Comparison of ENCODE assay signal across 24 cellular contexts in the genomic region with DNA sequence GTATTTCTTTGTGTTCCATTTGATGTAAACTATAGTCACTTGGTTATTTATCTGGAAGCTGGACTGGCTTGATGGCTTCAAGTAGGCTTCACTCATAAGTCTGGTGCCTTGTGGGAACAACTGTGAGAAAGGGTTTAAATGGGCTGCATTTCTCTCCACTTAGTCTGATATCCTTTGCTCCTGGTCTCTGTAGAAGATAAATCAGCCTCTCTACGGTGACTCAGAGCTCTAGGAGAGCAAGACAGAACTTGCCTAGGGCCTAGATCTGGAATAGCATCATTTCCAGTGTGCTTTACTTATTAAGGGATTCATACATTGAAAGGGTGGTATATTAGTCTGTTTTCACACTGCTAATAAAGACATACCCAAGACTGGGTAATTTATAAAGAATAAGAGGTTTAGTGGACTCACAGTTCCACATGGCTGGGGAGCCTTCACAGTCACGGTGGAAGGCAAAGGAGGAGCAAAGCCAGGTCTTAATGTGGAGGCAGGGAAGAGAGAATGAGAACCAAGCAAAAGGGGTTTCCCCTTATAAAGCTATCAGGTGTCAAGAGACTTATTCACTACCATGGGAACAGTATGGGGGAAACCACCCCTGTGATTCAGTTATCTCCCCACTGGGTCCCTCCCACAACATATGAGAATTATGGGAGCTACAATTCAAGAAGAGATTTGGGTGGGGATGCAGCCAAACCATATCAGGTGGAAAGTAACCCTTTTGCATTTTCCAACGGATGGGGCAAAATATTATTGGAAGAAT.
DNase-seq lines count a peak whose midpoint lies in the region; ATAC-seq and TF ChIP-seq lines count a peak whose summit lies in the region.
"Had no signal": no experiment of that assay in that cellular context is flagged by ENCODE, and none has a peak within 500 bp of the region (broad histone marks: within the 10 kb centered on the region; RNA-seq: fewer than 3 reads in every experiment).

No MANE protein-coding gene starts in this region.

- H3K4me1 Mint-ChIP-seq in activated CD4-positive, alpha-beta memory T cell treated with anti-CD3 and anti-CD28 coated beads, Interleukin-2, amount 10 ng/mL, durations not matched to agents 7 days and 5 days: no peaks in the 10 kb centered on the region
- no peaks in the 10 kb centered on the region for H3K4me1 Mint-ChIP-seq in stimulated activated memory B cell treated with anti-CD40 and anti-IgM and Interleukin-4, amounts not matched to agents 10 μg/mL and 1 μg/mL and 100 μg/mL, for 72 hours

- no peaks in the 10 kb centered on the region for H3K27me3 Mint-ChIP-seq in activated CD4-positive, alpha-beta memory T cell treated with anti-CD3 and anti-CD28 coated beads, Interleukin-2, amount 10 ng/mL, durations not matched to agents 7 days and 5 days
- no peaks in the 10 kb centered on the region for H3K27me3 Mint-ChIP-seq in stimulated activated memory B cell treated with anti-CD40 and anti-IgM and Interleukin-4, amounts not matched to agents 10 μg/mL and 1 μg/mL and 100 μg/mL, for 72 hours
- H3K27me3 Mint-ChIP-seq: activated T-cell treated with anti-CD3 and anti-CD28 coated beads, Interleukin-2, amount 50 U/mL, for 24 hours; natural killer cell treated with Interleukin-12 subunit alpha and Interleukin-12 subunit beta and Interleukin-15 and Interleukin-18, amount 100 ng/mL, for 72 hours had no signal

- H3K27ac Mint-ChIP-seq in activated CD4-positive, alpha-beta memory T cell treated with anti-CD3 and anti-CD28 coated beads, Interleukin-2, amount 10 ng/mL, durations not matched to agents 7 days and 5 days: no peak overlapping the region
- H3K27ac Mint-ChIP-seq in stimulated activated memory B cell treated with anti-CD40 and anti-IgM and Interleukin-4, amounts not matched to agents 10 μg/mL and 1 μg/mL and 100 μg/mL, for 72 hours: no peak overlapping the region
- H3K27ac Mint-ChIP-seq: activated CD8-positive, alpha-beta T cell treated with anti-CD3 and anti-CD28 coated beads, Interleukin-2, amount 10 ng/mL, durations not matched to agents 7 days and 5 days; activated T-cell treated with anti-CD3 and anti-CD28 coated beads, Interleukin-2, amount 50 U/mL, for 24 hours; natural killer cell treated with Interleukin-12 subunit alpha and Interleukin-12 subunit beta and Interleukin-15 and Interleukin-18, amount 100 ng/mL, for 72 hours had no signal

- H3K27ac ChIP-seq in PC-3 (ENCODE audit: low read length) (no peak overlapping the region), psoas muscle (no peak overlapping the region)
- H3K27ac ChIP-seq: KMS-11, thyroid gland had no signal

- H3K27me3 ChIP-seq in PC-3 (ENCODE audit: low read length) (no peaks in the 10 kb centered on the region), psoas muscle (ENCODE audit: insufficient read depth in 3 of 3, low read length in 2 of 3) (no peaks in the 10 kb centered on the region)
- H3K27me3 ChIP-seq: thyroid gland had no signal

- H3K9me3 Mint-ChIP-seq in activated CD4-positive, alpha-beta memory T cell treated with anti-CD3 and anti-CD28 coated beads, Interleukin-2, amount 10 ng/mL, durations not matched to agents 7 days and 5 days: peaks cover 3% of the 10 kb centered on the region
- H3K9me3 Mint-ChIP-seq in stimulated activated memory B cell treated with anti-CD40 and anti-IgM and Interleukin-4, amounts not matched to agents 10 μg/mL and 1 μg/mL and 100 μg/mL, for 72 hours: no peaks in the 10 kb centered on the region

- ATAC-seq in PC-3: no peak
- ATAC-seq in stimulated activated memory B cell treated with anti-CD40 and anti-IgM and Interleukin-4, amounts not matched to agents 10 μg/mL and 1 μg/mL and 100 μg/mL, for 72 hours: no peak
- no peak for ATAC-seq in psoas muscle
- ATAC-seq: activated CD8-positive, alpha-beta T cell treated with anti-CD3 and anti-CD28 coated beads, Interleukin-2, amount 10 ng/mL, durations not matched to agents 7 days and 5 days; left cardiac atrium; natural killer cell treated with Interleukin-12 subunit alpha and Interleukin-12 subunit beta and Interleukin-15 and Interleukin-18, amount 100 ng/mL, for 72 hours had no signal

- peak; percentile 4 for DNase-seq in GM03348 (ENCODE audit: low spot score)
- peak; percentile 3 for DNase-seq in PC-3
- peak; percentile 1 for DNase-seq in choroid plexus epithelial cell (ENCODE audit: low read depth)
- peak; percentile 20 for DNase-seq in kidney tubule cell (ENCODE audit: low spot score)
- no peak for DNase-seq in activated CD4-positive, alpha-beta memory T cell treated with anti-CD3 and anti-CD28 coated beads, Interleukin-2, amount 10 ng/mL, durations not matched to agents 7 days and 5 days
- DNase-seq in inferior parietal cortex (ENCODE audit: extremely low spot score): no peak
- DNase-seq in psoas muscle: no peak
- DNase-seq: activated CD8-positive, alpha-beta T cell treated with anti-CD3 and anti-CD28 coated beads, Interleukin-2, amount 10 ng/mL, durations not matched to agents 7 days and 5 days; activated naive CD4-positive, alpha-beta T cell treated with anti-CD3 and anti-CD28 coated beads, Interleukin-2, amount 50 U/mL, for 16 hours; activated T-cell treated with anti-CD3 and anti-CD28 coated beads, Interleukin-2, amount 50 U/mL, for 24 hours; foreskin fibroblast; GOT3; left cardiac atrium; midbrain; NCI-H1092; NCI-H526; RPMI8226; stimulated activated CD4-positive, alpha-beta T cell treated with anti-CD3 and anti-CD28 coated beads, Interleukin-2, amount 100 ng/mL, for 24 hours; stimulated activated naive CD4-positive, alpha-beta T cell; T1000; thyroid gland had no signal

- no peaks in the 10 kb centered on the region for H3K9me3 ChIP-seq in PC-3 (ENCODE audit: low read length)
- H3K9me3 ChIP-seq in psoas muscle: no peaks in the 10 kb centered on the region
- H3K9me3 ChIP-seq: thyroid gland had no signal

- H3F3A ChIP-seq in PC-3 (ENCODE audit: low read length, unreplicated experiment): no peaks in the 10 kb centered on the region

- H3K4me3 Mint-ChIP-seq in activated CD4-positive, alpha-beta memory T cell treated with anti-CD3 and anti-CD28 coated beads, Interleukin-2, amount 10 ng/mL, durations not matched to agents 7 days and 5 days: no peak overlapping the region
- H3K4me3 Mint-ChIP-seq in stimulated activated memory B cell treated with anti-CD40 and anti-IgM and Interleukin-4, amounts not matched to agents 10 μg/mL and 1 μg/mL and 100 μg/mL, for 72 hours: no peak overlapping the region
- H3K4me3 Mint-ChIP-seq: activated CD8-positive, alpha-beta T cell treated with anti-CD3 and anti-CD28 coated beads, Interleukin-2, amount 10 ng/mL, durations not matched to agents 7 days and 5 days; activated T-cell treated with anti-CD3 and anti-CD28 coated beads, Interleukin-2, amount 50 U/mL, for 24 hours; natural killer cell treated with Interleukin-12 subunit alpha and Interleukin-12 subunit beta and Interleukin-15 and Interleukin-18, amount 100 ng/mL, for 72 hours had no signal

- intact Hi-C loops in PC-3 (cut with micrococcal nuclease) (no loop called here), psoas muscle (cut with DNase I) (no loop called here)

- no peak overlapping the region for H2AFZ ChIP-seq in PC-3 (ENCODE audit: low read length)

- no TSS peak for BruUV-seq in PC-3 (replicated peaks; lab: Mats Ljungman, UMichigan)

- H3K36me3 ChIP-seq in PC-3 (ENCODE audit: low read depth, low read length): no peaks in the 10 kb centered on the region
- no peaks in the 10 kb centered on the region for H3K36me3 ChIP-seq in psoas muscle (ENCODE audit: insufficient read depth in 1 of 2, low read depth in 1 of 2)
- H3K36me3 ChIP-seq: thyroid gland had no signal

- H3K4me2 ChIP-seq in PC-3 (ENCODE audit: low read length): no peak overlapping the region
- H3K4me2 ChIP-seq: KMS-11 had no signal

- no peaks in the 10 kb centered on the region for H3K4me1 ChIP-seq in PC-3 (ENCODE audit: insufficient read depth, low read length)
- no peaks in the 10 kb centered on the region for H3K4me1 ChIP-seq in psoas muscle
- H3K4me1 ChIP-seq: thyroid gland had no signal

- WGBS in psoas muscle, 3 donors: 39 to 59% (median 57%) methylated on average over 3 of the region's 3 CpGs

- POLR2A ChIA-PET in PC-3 (lab: Charles Lee; ENCODE audit: unreplicated experiment): no interaction called here
- POLR2A ChIA-PET in activated CD4-positive, alpha-beta memory T cell treated with anti-CD3 and anti-CD28 coated beads, Interleukin-2, amount 10 ng/mL, durations not matched to agents 7 days and 5 days (lab: Charles Lee): no interaction called here

- no peaks in the 10 kb centered on the region for H3K36me3 Mint-ChIP-seq in activated CD4-positive, alpha-beta memory T cell treated with anti-CD3 and anti-CD28 coated beads, Interleukin-2, amount 10 ng/mL, durations not matched to agents 7 days and 5 days (ENCODE audit: low read depth)
- no peaks in the 10 kb centered on the region for H3K36me3 Mint-ChIP-seq in stimulated activated memory B cell treated with anti-CD40 and anti-IgM and Interleukin-4, amounts not matched to agents 10 μg/mL and 1 μg/mL and 100 μg/mL, for 72 hours
- H3K36me3 Mint-ChIP-seq: natural killer cell treated with Interleukin-12 subunit alpha and Interleukin-12 subunit beta and Interleukin-15 and Interleukin-18, amount 100 ng/mL, for 72 hours had no signal

- H3K9ac ChIP-seq in PC-3 (ENCODE audit: low read length): no peak overlapping the region
- H3K9ac ChIP-seq: KMS-11 had no signal

- H3K9me2 ChIP-seq in PC-3 (replicated peaks; ENCODE audit: low read length): no peaks in the 10 kb centered on the region

- no peaks in the 10 kb centered on the region for H4K20me1 ChIP-seq in PC-3 (ENCODE audit: low read length)

- H3K4me3 ChIP-seq in PC-3 (ENCODE audit: low read length) (no peak overlapping the region), choroid plexus epithelial cell (ENCODE audit: low read depth, low read length) (no peak overlapping the region), psoas muscle (no peak overlapping the region)
- H3K4me3 ChIP-seq: thyroid gland had no signal

- CTCF ChIA-PET in PC-3 (lab: Charles Lee): no interaction called here
- CTCF ChIA-PET in activated CD4-positive, alpha-beta memory T cell treated with anti-CD3 and anti-CD28 coated beads, Interleukin-2, amount 10 ng/mL, durations not matched to agents 7 days and 5 days (lab: Charles Lee): no interaction called here

- TF ChIP-seq CTCF in PC-3 (conservative IDR thresholded peaks at IDR 0.05; ENCODE audit: low read depth, low read length) (no peak), choroid plexus epithelial cell (conservative IDR thresholded peaks at IDR 0.05; ENCODE audit: low read depth, low read length) (no peak), psoas muscle (IDR thresholded peaks at IDR 0.05) (no peak)

- no peaks in the 10 kb centered on the region for H3K79me2 ChIP-seq in PC-3 (ENCODE audit: low read length)

Comparison
In these comparisons a context has a peak if more than half of its experiments do, and no peak if none do; other contexts are left out.
1. DNase-seq: peak in GM03348 (single experiment), PC-3 (single experiment), choroid plexus epithelial cell (single experiment) and kidney tubule cell (single experiment); none in activated CD4-positive, alpha-beta memory T cell treated with anti-CD3 and anti-CD28 coated beads, Interleukin-2, amount 10 ng/mL, durations not matched to agents 7 days and 5 days (single experiment), inferior parietal cortex (single experiment) and psoas muscle (0 of 2).